Comparison of ENCODE assay signal across 9 cellular contexts in genomic region chr7:49773082-49773938, GRCh38. TPM values are rescaled to one million over a fixed set of nuclear protein-coding genes. Genes with fewer than 3 reads are reported as not detected.
DNase-seq lines count a peak whose midpoint lies in the region; ATAC-seq and TF ChIP-seq lines count a peak whose summit lies in the region.
"Had no signal": no experiment of that assay in that cellular context is flagged by ENCODE, and none has a peak within 500 bp of the region (broad histone marks: within the 10 kb centered on the region; RNA-seq: fewer than 3 reads in every experiment).

TSS of gene VWC2 (plus strand) at chr7:49773638. CDS start at chr7:49775436, 1,798 bp downstream.

- H3K4me3 ChIP-seq in GM23338 = peak within 1 kb of the TSS; percentile 79

- H3K4me2 ChIP-seq in GM23338 = peak within 1 kb of the TSS; percentile 84

- peak within 1 kb of the TSS; percentile 98 for H2AFZ ChIP-seq in GM23338

- peak within 1 kb of the TSS; percentile 87 for H3K4me3 Mint-ChIP-seq in GM23338
- peak within 1 kb of the TSS; percentile 23 to 75 for H3K4me3 Mint-ChIP-seq in stimulated activated naive CD8-positive, alpha-beta T cell treated with anti-CD3 and anti-CD28 coated beads, Interleukin-15, amount 100 ng/mL, for 72 hours

- H3K4me1 Mint-ChIP-seq in GM23338 = peaks cover 25% of the 10 kb centered on the region
- peaks cover 24% of the 10 kb centered on the region for H3K4me1 Mint-ChIP-seq in stimulated activated naive CD8-positive, alpha-beta T cell treated with anti-CD3 and anti-CD28 coated beads, Interleukin-15, amount 100 ng/mL, for 72 hours

- DNase-seq in GM23338 (ENCODE audit: low spot score) (peak; percentile 63), islet precursor cell (peak; percentile 56), NCI-H2029 (lab: John Stamatoyannopoulos, UW) (no peak), NCI-H2196 treated with DMSO at 0.1 percent for 48 hours (lab: John Stamatoyannopoulos, UW; ENCODE audit: unreplicated experiment) (no peak), SIG-M5 treated with dmso at 0.1 percent for 504 hours (lab: John Stamatoyannopoulos, UW; ENCODE audit: unreplicated experiment) (no peak)
- DNase-seq in stimulated activated naive CD8-positive, alpha-beta T cell treated with anti-CD3 and anti-CD28 coated beads, Interleukin-15, amount 100 ng/mL, for 72 hours = no peak
- DNase-seq: activated CD4-positive, alpha-beta T cell treated with anti-CD3 and anti-CD28 coated beads, Interleukin-2, amount 50 U/mL, for 4 hours had no signal

- H3F3A ChIP-seq in GM23338 (replicated peaks; ENCODE audit: low read depth) = no peaks in the 10 kb centered on the region; the same call in 1 of the 2 replicates

- H3K36me3 ChIP-seq in GM23338 (ENCODE audit: insufficient read depth) = no peaks in the 10 kb centered on the region

- no peaks in the 10 kb centered on the region for H4K20me1 ChIP-seq in GM23338 (replicated peaks; ENCODE audit: insufficient read depth)

- no peak within 1 kb of the TSS for H3K27ac ChIP-seq in GM23338 (ENCODE audit: low read depth)
- peak within 1 kb of the TSS; percentile 27 for H3K27ac ChIP-seq in angular gyrus (ENCODE audit: low read depth, low read length)

- peaks cover 7% of the 10 kb centered on the region for H3K4me1 ChIP-seq in GM23338 (ENCODE audit: insufficient read depth)

- TF ChIP-seq CTCF in GM23338 (conservative IDR thresholded peaks at IDR 0.05; ENCODE audit: low read depth in 2 of 2) = no peak

- H3K27me3 ChIP-seq in GM23338 (ENCODE audit: insufficient read depth) = peaks cover 72% of the 10 kb centered on the region

- peaks cover 2% of the 10 kb centered on the region; the same call in 1 of the 3 replicates for H3K9me3 Mint-ChIP-seq in GM23338
- no peaks in the 10 kb centered on the region for H3K9me3 Mint-ChIP-seq in stimulated activated naive CD8-positive, alpha-beta T cell treated with anti-CD3 and anti-CD28 coated beads, Interleukin-15, amount 100 ng/mL, for 72 hours

- no peaks in the 10 kb centered on the region for H3K9me2 ChIP-seq in GM23338 (ENCODE audit: insufficient read depth)

- H3K79me2 ChIP-seq in GM23338 (replicated peaks; ENCODE audit: insufficient read depth) = no peaks in the 10 kb centered on the region

- ATAC-seq in GM23338 (peak; percentile 29), GM19324 (IDR thresholded peaks at IDR 0.05; ENCODE audit: low FRiP score, unreplicated experiment) (no peak)
- peak; percentile 21 for ATAC-seq in stimulated activated naive CD8-positive, alpha-beta T cell treated with anti-CD3 and anti-CD28 coated beads, Interleukin-15, amount 100 ng/mL, for 72 hours

- H3K27me3 Mint-ChIP-seq in GM23338 (ENCODE audit: insufficient read depth, low read depth, poor library complexity) = peaks cover 49% of the 10 kb centered on the region
- H3K27me3 Mint-ChIP-seq in stimulated activated naive CD8-positive, alpha-beta T cell treated with anti-CD3 and anti-CD28 coated beads, Interleukin-15, amount 100 ng/mL, for 72 hours = peaks cover 87% of the 10 kb centered on the region

- peaks cover 5% of the 10 kb centered on the region; the same call in 1 of the 3 replicates for H3K36me3 Mint-ChIP-seq in GM23338 (ENCODE audit: low read depth)

- no peak within 1 kb of the TSS for H3K27ac Mint-ChIP-seq in GM23338
- no peak within 1 kb of the TSS for H3K27ac Mint-ChIP-seq in stimulated activated naive CD8-positive, alpha-beta T cell treated with anti-CD3 and anti-CD28 coated beads, Interleukin-15, amount 100 ng/mL, for 72 hours

TF ChIP-seq in GM23338, 12 proteins besides CTCF, POLR2A, EP300 and RAD21:
- no peak for TF ChIP-seq JUNB (IDR thresholded peaks at IDR 0.05; ENCODE audit: unreplicated experiment)
- TF ChIP-seq NANOG (IDR thresholded peaks at IDR 0.05; ENCODE audit: borderline replicate concordance) = no peak
- TF ChIP-seq EZH2 (IDR thresholded peaks at IDR 0.05; ENCODE audit: low read depth, unreplicated experiment) = peak; percentile 79
- no peak for TF ChIP-seq ZNF114 (CRISPR knock-in tag; IDR thresholded peaks at IDR 0.05)

RNA-seq across cellular contexts. Expression of gene VWC2, which starts in this region (rescaled TPM):
- total RNA-seq in GM23338 (2014; rRNA removed; shearing (Covaris generic)) = 0.16 and 0.45 TPM in 2 replicates
- polyA plus RNA-seq in GM23338 (2016; fragmentation: Nextera tagmentation; extraction: Ambion mirVana) = 0.15 and 0.16 TPM in 2 replicates

Comparison
In these comparisons a context has a peak if more than half of its experiments do, and no peak if none do; other contexts are left out.
1. Peak in DNase-seq, ATAC-seq, H3K4me3 ChIP-seq and H3K4me2 ChIP-seq in GM23338; RNA of the gene not detected or under 1 TPM.